8 cellular contexts compared by ENCODE assay signal in genomic region chr17:47204722-47205418, GRCh38. TPM values are rescaled to one million over a fixed set of nuclear protein-coding genes. Genes with fewer than 3 reads are reported as not detected.
A peak's percentile ranks its signal among the peaks of the same experiment; 100 is the strongest.
DNase-seq lines count a peak whose midpoint lies in the region; ATAC-seq lines count a peak whose summit lies in the region.

No MANE protein-coding gene starts in this region.

- no peak overlapping the region for H2BK15ac ChIP-seq in neuronal stem cell (ENCODE audit: low read length)

- H3K4me2 ChIP-seq in neuronal stem cell (ENCODE audit: insufficient read depth, low read length, poor library complexity, severe bottlenecking), result no peak overlapping the region

- no peak overlapping the region for H2BK12ac ChIP-seq in neuronal stem cell (ENCODE audit: low read length)

- H2AFZ ChIP-seq in neuronal stem cell (ENCODE audit: low read length), result peak overlapping the region; percentile 21

- WGBS in neuronal stem cell (ENCODE audit: extremely low coverage in 2 of 2, insufficient read length in 2 of 2, insufficient replicate concordance in 1 of 2), 2 donors, result no CpG with 5 or more reads among the region's 6 CpGs

- peaks cover 0 to 22% (median 0%) of the 10 kb centered on the region in 3 experiments for H3K27me3 ChIP-seq in neuronal stem cell (ENCODE audit: control insufficient read depth in 3 of 3, insufficient read depth in 3 of 3, low read depth in 1 of 3, low read length in 3 of 3)

- no peak overlapping the region for H3K18ac ChIP-seq in neuronal stem cell (ENCODE audit: low read length)

- no peak overlapping the region for H3K9ac ChIP-seq in neuronal stem cell (ENCODE audit: low read depth, low read length, poor library complexity)

- no peaks in the 10 kb centered on the region for H3K79me1 ChIP-seq in neuronal stem cell (ENCODE audit: low read depth, low read length)

- peaks cover 3 to 11% of the 10 kb centered on the region in 2 donors for H3K4me1 ChIP-seq in neuronal stem cell (ENCODE audit: control insufficient read depth in 2 of 2, insufficient read depth in 1 of 2, low read depth in 1 of 2, low read length in 2 of 2)

- no peak overlapping the region for H2BK120ac ChIP-seq in neuronal stem cell (ENCODE audit: low read depth, low read length)

- no peak overlapping the region for H3K4me3 ChIP-seq in neuronal stem cell (ENCODE audit: low read length in 2 of 2)

- no peak overlapping the region for H3K14ac ChIP-seq in neuronal stem cell (ENCODE audit: low read length)

- H3K4ac ChIP-seq in neuronal stem cell (ENCODE audit: low read length), result no peak overlapping the region

- no peak overlapping the region for H2BK5ac ChIP-seq in neuronal stem cell (ENCODE audit: low read length)

- H4K8ac ChIP-seq in neuronal stem cell (ENCODE audit: low read depth, low read length), result no peak overlapping the region

- ATAC-seq in HG03354 (IDR thresholded peaks at IDR 0.05; ENCODE audit: poor library complexity, severe bottlenecking, unreplicated experiment), result peak; percentile 54
- ATAC-seq in esophagus mucosa, result peak; percentile 51

- no peak overlapping the region for H2AK5ac ChIP-seq in neuronal stem cell (ENCODE audit: low read depth, low read length)

- H4K91ac ChIP-seq in neuronal stem cell (ENCODE audit: low read depth, low read length, poor library complexity), result no peak overlapping the region

- DNase-seq in stimulated activated CD4-positive, alpha-beta T cell treated with anti-CD3 and anti-CD28 coated beads, Interleukin-1b, Interleukin-23, amount 100 ng/mL, for 48 hours, result peak; percentile 13
- DNase-seq in stimulated activated CD4-positive, alpha-beta T cell treated with anti-CD3 and anti-CD28 coated beads, Interleukin-2, amount 100 ng/mL, for 24 hours, result no peak
- DNase-seq in UCSD-AML1 (lab: John Stamatoyannopoulos, UW; ENCODE audit: unreplicated experiment), result peak; percentile 35
- DNase-seq in neuronal stem cell (ENCODE audit: low spot score), result no peak
- no peak for DNase-seq in NCI-H526 (lab: John Stamatoyannopoulos, UW)
- no peak for DNase-seq in NCI-H187 (lab: John Stamatoyannopoulos, UW)

- no peak overlapping the region for H3K23ac ChIP-seq in neuronal stem cell (ENCODE audit: low read depth, low read length, poor library complexity)

- H3K27ac ChIP-seq in neuronal stem cell (replicated peaks; ENCODE audit: low read length), result no peak overlapping the region

- no peaks in the 10 kb centered on the region for H3K9me3 ChIP-seq in neuronal stem cell (replicated peaks in 1 of 2; ENCODE audit: control insufficient read depth in 2 of 2, insufficient read depth in 1 of 2, low read depth in 1 of 2, low read length in 2 of 2)

- no peaks in the 10 kb centered on the region for H3K36me3 ChIP-seq in neuronal stem cell (replicated peaks in 1 of 2; ENCODE audit: control insufficient read depth in 2 of 2, insufficient read depth in 2 of 2, low read length in 2 of 2)

RNA-seq across cellular contexts. Expression of gene MYL4, which starts 4.3 kb away (rescaled TPM):
- not detected for total RNA-seq in esophagus mucosa
- 2.0 TPM for polyA plus RNA-seq in neuronal stem cell (2013, experiment 1 of 2)
- polyA plus RNA-seq in neuronal stem cell (2013, experiment 2 of 2), result 2.3 TPM

RNA-seq across cellular contexts. Expression of gene CDC27, which starts 15.8 kb away (rescaled TPM):
- total RNA-seq in esophagus mucosa, result 50.6 TPM
- 58.9 TPM for polyA plus RNA-seq in neuronal stem cell (2013, experiment 1 of 2)
- 57.4 TPM for polyA plus RNA-seq in neuronal stem cell (2013, experiment 2 of 2)

RNA-seq across cellular contexts. Expression of gene ITGB3, which starts 48.8 kb away (rescaled TPM):
- 1.7 TPM for total RNA-seq in esophagus mucosa
- polyA plus RNA-seq in neuronal stem cell (2013, experiment 1 of 2), result 0.01 TPM
- 0.01 TPM for polyA plus RNA-seq in neuronal stem cell (2013, experiment 2 of 2)

Comparison
In these comparisons a context has a peak if more than half of its experiments do, and no peak if none do; other contexts are left out.
1. DNase-seq: peak in stimulated activated CD4-positive, alpha-beta T cell treated with anti-CD3 and anti-CD28 coated beads, Interleukin-1b, Interleukin-23, amount 100 ng/mL, for 48 hours (single experiment) and UCSD-AML1 (single experiment); none in stimulated activated CD4-positive, alpha-beta T cell treated with anti-CD3 and anti-CD28 coated beads, Interleukin-2, amount 100 ng/mL, for 24 hours (0 of 2), neuronal stem cell (single experiment), NCI-H526 (0 of 2) and NCI-H187 (0 of 2).